Comparison of ENCODE assay signal across 8 cellular contexts in the genomic region with DNA sequence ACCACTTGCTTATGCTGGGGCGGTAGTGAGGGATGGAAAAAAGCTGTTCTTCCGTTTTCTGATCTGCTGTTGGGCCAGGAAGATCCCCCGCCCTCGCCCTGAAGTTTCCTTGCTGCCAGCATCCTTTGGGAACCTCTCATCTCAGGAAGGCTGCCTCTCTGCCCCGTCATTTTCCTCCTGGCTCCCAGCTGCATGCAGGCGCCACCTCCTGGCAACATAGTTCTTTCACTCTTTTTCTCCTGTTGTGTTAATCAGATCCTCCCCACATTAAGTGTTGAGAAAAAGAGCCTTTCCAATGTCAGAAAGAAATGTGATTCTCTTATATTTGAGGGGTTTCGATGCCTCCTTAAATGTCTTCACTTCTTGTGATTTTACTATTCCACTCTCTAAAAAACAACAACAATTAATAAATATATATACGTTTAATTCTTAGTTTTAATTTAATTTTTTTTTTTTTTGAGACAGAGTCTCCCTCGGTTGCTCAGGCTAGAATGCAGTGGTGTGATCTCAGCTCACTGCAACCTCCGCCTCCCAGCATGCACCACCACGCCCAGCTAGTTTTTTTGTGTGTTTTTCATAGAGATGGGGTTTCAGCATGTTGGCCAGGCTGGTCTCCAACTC.
DNase-seq lines count a peak whose midpoint lies in the region; ATAC-seq, FAIRE-seq and TF ChIP-seq lines count a peak whose summit lies in the region.

No MANE protein-coding gene starts in this region.

- peak; percentile 94 for FAIRE-seq in G401.6 (lab: Jason Lieb, UNC)

- no peaks in the 10 kb centered on the region for H3K27me3 ChIP-seq in lower lobe of right lung (ENCODE audit: low read depth)

- H3K9me3 Mint-ChIP-seq in activated CD4-positive, alpha-beta T cell treated with anti-CD3 and anti-CD28 coated beads for 36 hours (ENCODE audit: low read depth), result no peaks in the 10 kb centered on the region

- H3K27ac Mint-ChIP-seq in activated CD4-positive, alpha-beta T cell treated with anti-CD3 and anti-CD28 coated beads for 36 hours, result no peak overlapping the region

- no peaks in the 10 kb centered on the region for H3K27me3 Mint-ChIP-seq in activated CD4-positive, alpha-beta T cell treated with anti-CD3 and anti-CD28 coated beads for 36 hours

- intact Hi-C loops in activated CD4-positive, alpha-beta T cell treated with anti-CD3 and anti-CD28 coated beads for 36 hours (cut with DNase I, micrococcal nuclease), result loop anchor here (1.0 kb wide), 1 partner anchor 166 kb away; no protein-coding TSS in a partner anchor
- intact Hi-C loops in lower lobe of right lung (cut with DNase I), result no loop called here

- no peaks in the 10 kb centered on the region for H3K36me3 Mint-ChIP-seq in activated CD4-positive, alpha-beta T cell treated with anti-CD3 and anti-CD28 coated beads for 36 hours (ENCODE audit: low read depth)

- peaks cover 10% of the 10 kb centered on the region for H3K4me1 ChIP-seq in lower lobe of right lung

- peaks cover 13% of the 10 kb centered on the region for H3K4me1 Mint-ChIP-seq in activated CD4-positive, alpha-beta T cell treated with anti-CD3 and anti-CD28 coated beads for 36 hours

- POLR2A ChIA-PET in activated CD4-positive, alpha-beta T cell treated with anti-CD3 and anti-CD28 coated beads for 36 hours (lab: Charles Lee), result interaction anchor here (0.9 kb wide), 1 partner anchor 166 kb away, joined by 3 read pairs; no protein-coding TSS in a partner anchor

- ATAC-seq in HG03103 (IDR thresholded peaks at IDR 0.05; ENCODE audit: low read depth, unreplicated experiment), result peak; percentile 46
- peak; percentile 30 for ATAC-seq in activated CD4-positive, alpha-beta T cell treated with anti-CD3 and anti-CD28 coated beads for 36 hours
- ATAC-seq in lower lobe of right lung, result peak; percentile 72 to 88
- ATAC-seq in HG02623 (IDR thresholded peaks at IDR 0.05; ENCODE audit: unreplicated experiment), result no peak

- H3K4me3 Mint-ChIP-seq in activated CD4-positive, alpha-beta T cell treated with anti-CD3 and anti-CD28 coated beads for 36 hours, result no peak overlapping the region

- peak; percentile 68 for TF ChIP-seq CTCF in lower lobe of right lung (IDR thresholded peaks at IDR 0.05)

- peak; percentile 46 to 81 for DNase-seq in NCI-H446 (lab: John Stamatoyannopoulos, UW)
- peak; percentile 75 for DNase-seq in activated CD4-positive, alpha-beta T cell treated with anti-CD3 and anti-CD28 coated beads for 36 hours
- DNase-seq in dermis microvascular lymphatic vessel endothelial cell (ENCODE audit: low read depth in 2 of 2), result peak; percentile 48 to 82
- peak; percentile 68 for DNase-seq in lower lobe of right lung
- DNase-seq in stimulated activated CD8-positive, alpha-beta memory T cell treated with anti-CD3 and anti-CD28 coated beads, Interleukin-15, amount 100 ng/mL, for 1 hour (ENCODE audit: low read depth), result peak; percentile 42

- no peaks in the 10 kb centered on the region for H3K9me3 ChIP-seq in lower lobe of right lung

- H3K27ac ChIP-seq in lower lobe of right lung, result no peak overlapping the region

- no peaks in the 10 kb centered on the region for H3K36me3 ChIP-seq in lower lobe of right lung

- CTCF ChIA-PET in activated CD4-positive, alpha-beta T cell treated with anti-CD3 and anti-CD28 coated beads for 36 hours (lab: Charles Lee), result interaction anchor here (0.6 to 20.6 kb wide), 13 partner anchors 9 to 202 kb away, joined by 3 to 388 read pairs (median 3); no protein-coding TSS in a partner anchor

- H3K4me3 ChIP-seq in lower lobe of right lung, result no peak overlapping the region
